In genomic region chr2:202771741-202772470, GRCh38 we compare ENCODE assay signal across 24 cellular contexts.
DNase-seq lines count a peak whose midpoint lies in the region; ATAC-seq and TF ChIP-seq lines count a peak whose summit lies in the region.
"Had no signal": no experiment of that assay in that cellular context is flagged by ENCODE, and none has a peak within 500 bp of the region (broad histone marks: within the 10 kb centered on the region; RNA-seq: fewer than 3 reads in every experiment).

No MANE protein-coding gene starts in this region.

- intact Hi-C loops in activated CD8-positive, alpha-beta T cell treated with anti-CD3 and anti-CD28 coated beads for 36 hours (cut with micrococcal nuclease): no loop called here
- intact Hi-C loops in left colon (cut with DNase I, micrococcal nuclease): no loop called here

- H3K36me3 Mint-ChIP-seq in mesothelial cell of epicardium (peaks cover 25% of the 10 kb centered on the region), neural progenitor cell (peaks cover 27% of the 10 kb centered on the region)
- peaks cover 19% of the 10 kb centered on the region for H3K36me3 Mint-ChIP-seq in activated CD8-positive, alpha-beta T cell treated with anti-CD3 and anti-CD28 coated beads for 36 hours (ENCODE audit: low read depth)
- H3K36me3 Mint-ChIP-seq in activated CD8-positive, alpha-beta T cell treated with anti-CD3 and anti-CD28 coated beads, Interleukin-2, amount 10 ng/mL, durations not matched to agents 7 days and 5 days (ENCODE audit: low read depth): peaks cover 16% of the 10 kb centered on the region

- H3K9me3 ChIP-seq in SK-N-MC (ENCODE audit: low read depth, low read length) (no peaks in the 10 kb centered on the region), neural progenitor cell (ENCODE audit: low read depth) (no peaks in the 10 kb centered on the region)
- H3K9me3 ChIP-seq: A549, esophagus muscularis mucosa, lower lobe of right lung, MG63 had no signal

- no peaks in the 10 kb centered on the region for H3K9me3 Mint-ChIP-seq in mesothelial cell of epicardium
- H3K9me3 Mint-ChIP-seq in activated CD8-positive, alpha-beta T cell treated with anti-CD3 and anti-CD28 coated beads for 36 hours: no peaks in the 10 kb centered on the region
- H3K9me3 Mint-ChIP-seq in activated CD8-positive, alpha-beta T cell treated with anti-CD3 and anti-CD28 coated beads, Interleukin-2, amount 10 ng/mL, durations not matched to agents 7 days and 5 days (ENCODE audit: insufficient read depth): no peaks in the 10 kb centered on the region
- no peaks in the 10 kb centered on the region for H3K9me3 Mint-ChIP-seq in neural progenitor cell
- H3K9me3 Mint-ChIP-seq: activated CD4-positive, alpha-beta T cell treated with anti-CD3 and anti-CD28 coated beads, Interleukin-2, amount 10 ng/mL, durations not matched to agents 7 days and 5 days; brain; type B pancreatic cell had no signal

- H3K4me3 ChIP-seq in SK-N-MC: no peak overlapping the region
- no peak overlapping the region for H3K4me3 ChIP-seq in fibroblast of pulmonary artery (replicated peaks; ENCODE audit: low read depth, low read length)
- no peak overlapping the region for H3K4me3 ChIP-seq in neural progenitor cell
- H3K4me3 ChIP-seq: A549, esophagus muscularis mucosa, lower lobe of right lung, MG63 had no signal

- TF ChIP-seq CTCF in 22Rv1 (IDR thresholded peaks at IDR 0.05) (no peak), fibroblast of pulmonary artery (IDR thresholded peaks at IDR 0.05; ENCODE audit: low read length, missing control alignments) (no peak), mesothelial cell of epicardium (IDR thresholded peaks at IDR 0.05; ENCODE audit: unreplicated experiment) (no peak), neural progenitor cell (IDR thresholded peaks at IDR 0.05) (no peak)
- no peak for TF ChIP-seq CTCF in activated CD8-positive, alpha-beta T cell treated with anti-CD3 and anti-CD28 coated beads for 36 hours (IDR thresholded peaks at IDR 0.05)

- no peak overlapping the region for H3K4me2 ChIP-seq in neural progenitor cell
- H3K4me2 ChIP-seq: A549 had no signal

- H3K27me3 ChIP-seq in neural progenitor cell: no peaks in the 10 kb centered on the region
- H3K27me3 ChIP-seq: esophagus muscularis mucosa, MG63 had no signal

- H4K20me1 ChIP-seq in neural progenitor cell (ENCODE audit: low read depth): no peaks in the 10 kb centered on the region

- peaks cover 8% of the 10 kb centered on the region for H3K4me1 Mint-ChIP-seq in mesothelial cell of epicardium
- peaks cover 11% of the 10 kb centered on the region for H3K4me1 Mint-ChIP-seq in activated CD8-positive, alpha-beta T cell treated with anti-CD3 and anti-CD28 coated beads for 36 hours (ENCODE audit: low read depth)
- H3K4me1 Mint-ChIP-seq in activated CD8-positive, alpha-beta T cell treated with anti-CD3 and anti-CD28 coated beads, Interleukin-2, amount 10 ng/mL, durations not matched to agents 7 days and 5 days (ENCODE audit: low read depth): no peaks in the 10 kb centered on the region
- no peaks in the 10 kb centered on the region for H3K4me1 Mint-ChIP-seq in neural progenitor cell
- H3K4me1 Mint-ChIP-seq: brain had no signal

- H3K27ac Mint-ChIP-seq in mesothelial cell of epicardium: peak overlapping the region; percentile 72
- H3K27ac Mint-ChIP-seq in activated CD8-positive, alpha-beta T cell treated with anti-CD3 and anti-CD28 coated beads for 36 hours: no peak overlapping the region
- H3K27ac Mint-ChIP-seq in activated CD8-positive, alpha-beta T cell treated with anti-CD3 and anti-CD28 coated beads, Interleukin-2, amount 10 ng/mL, durations not matched to agents 7 days and 5 days: no peak overlapping the region
- H3K27ac Mint-ChIP-seq in neural progenitor cell: no peak overlapping the region
- H3K27ac Mint-ChIP-seq: activated CD4-positive, alpha-beta T cell treated with anti-CD3 and anti-CD28 coated beads, Interleukin-2, amount 10 ng/mL, durations not matched to agents 7 days and 5 days; activated naive CD8-positive, alpha-beta T cell; brain; type B pancreatic cell had no signal

- ATAC-seq in activated CD8-positive, alpha-beta T cell treated with anti-CD3 and anti-CD28 coated beads for 36 hours: no peak
- ATAC-seq in activated CD8-positive, alpha-beta T cell treated with anti-CD3 and anti-CD28 coated beads, Interleukin-2, amount 10 ng/mL, durations not matched to agents 7 days and 5 days: no peak
- no peak for ATAC-seq in left colon
- ATAC-seq: A549, lower lobe of right lung had no signal

- CTCF ChIA-PET in activated CD8-positive, alpha-beta T cell treated with anti-CD3 and anti-CD28 coated beads for 36 hours (lab: Charles Lee): interaction anchor here (0.6 kb wide), 1 partner anchor 11 kb away, joined by 3 read pairs; no protein-coding TSS in a partner anchor
- CTCF ChIA-PET in activated CD8-positive, alpha-beta T cell treated with anti-CD3 and anti-CD28 coated beads, Interleukin-2, amount 10 ng/mL, durations not matched to agents 7 days and 5 days (lab: Charles Lee): no interaction called here

- H3K27ac ChIP-seq in 22Rv1 (peak overlapping the region; percentile 95), SK-N-MC (peak overlapping the region; percentile 71), neural progenitor cell (no peak overlapping the region)
- H3K27ac ChIP-seq: A549, esophagus muscularis mucosa, lower lobe of right lung had no signal

- no peaks in the 10 kb centered on the region for H3K79me2 ChIP-seq in neural progenitor cell (ENCODE audit: low read depth)

- DNase-seq in SK-N-MC (ENCODE audit: low read depth, low spot score): no peak
- peak; percentile 62 for DNase-seq in fibroblast of pulmonary artery (ENCODE audit: low read depth)
- DNase-seq in mesothelial cell of epicardium (ENCODE audit: low spot score in 2 of 2, unreplicated experiment in 2 of 2): no peak
- no peak for DNase-seq in activated CD8-positive, alpha-beta T cell treated with anti-CD3 and anti-CD28 coated beads for 36 hours
- DNase-seq in activated CD8-positive, alpha-beta T cell treated with anti-CD3 and anti-CD28 coated beads, Interleukin-2, amount 10 ng/mL, durations not matched to agents 7 days and 5 days: no peak
- no peak for DNase-seq in left colon
- DNase-seq in neural progenitor cell (ENCODE audit: low spot score): no peak
- DNase-seq: activated CD4-positive, alpha-beta T cell treated with anti-CD3 and anti-CD28 coated beads, Interleukin-2, amount 10 ng/mL, durations not matched to agents 7 days and 5 days; HCEC 1CT; head of caudate nucleus; lower lobe of right lung; MG63; NCI-H146; NCI-H510A treated with DMSO at 0.1 percent for 48 hours; NK-92 treated with Interleukin-12 subunit alpha and Interleukin-12 subunit beta, amount 100 ng/mL, for 24 hours; nucleus accumbens; stimulated activated CD8-positive, alpha-beta memory T cell treated with anti-CD3 and anti-CD28 coated beads, Interleukin-4, amount 100 ng/mL, for 48 hours; T-helper 2 cell had no signal

- H3K4me3 Mint-ChIP-seq in mesothelial cell of epicardium (no peak overlapping the region), neural progenitor cell (no peak overlapping the region)
- H3K4me3 Mint-ChIP-seq in activated CD8-positive, alpha-beta T cell treated with anti-CD3 and anti-CD28 coated beads for 36 hours: no peak overlapping the region
- no peak overlapping the region for H3K4me3 Mint-ChIP-seq in activated CD8-positive, alpha-beta T cell treated with anti-CD3 and anti-CD28 coated beads, Interleukin-2, amount 10 ng/mL, durations not matched to agents 7 days and 5 days
- H3K4me3 Mint-ChIP-seq: activated CD4-positive, alpha-beta T cell treated with anti-CD3 and anti-CD28 coated beads, Interleukin-2, amount 10 ng/mL, durations not matched to agents 7 days and 5 days; activated naive CD8-positive, alpha-beta T cell; brain; type B pancreatic cell had no signal

- H3K9ac ChIP-seq in SK-N-MC (ENCODE audit: insufficient read length) (no peak overlapping the region), neural progenitor cell (no peak overlapping the region)

- H3F3A ChIP-seq in neural progenitor cell (ENCODE audit: low read depth): no peaks in the 10 kb centered on the region

- H3K36me3 ChIP-seq in SK-N-MC (ENCODE audit: insufficient read depth, low read length) (peaks cover 7% of the 10 kb centered on the region; the same call in 1 of the 2 replicates), neural progenitor cell (peaks cover 6% of the 10 kb centered on the region)
- H3K36me3 ChIP-seq: MG63 had no signal

- no peaks in the 10 kb centered on the region for H3K4me1 ChIP-seq in neural progenitor cell
- H3K4me1 ChIP-seq: A549, esophagus muscularis mucosa, lower lobe of right lung had no signal

- no peak overlapping the region for H2AFZ ChIP-seq in neural progenitor cell (replicated peaks)

- POLR2A ChIA-PET in activated CD8-positive, alpha-beta T cell treated with anti-CD3 and anti-CD28 coated beads for 36 hours (lab: Charles Lee): no interaction called here
- POLR2A ChIA-PET in activated CD8-positive, alpha-beta T cell treated with anti-CD3 and anti-CD28 coated beads, Interleukin-2, amount 10 ng/mL, durations not matched to agents 7 days and 5 days (lab: Charles Lee): no interaction called here

- H3K27me3 Mint-ChIP-seq in mesothelial cell of epicardium (ENCODE audit: low read depth) (no peaks in the 10 kb centered on the region), neural progenitor cell (ENCODE audit: insufficient read depth, low read depth) (no peaks in the 10 kb centered on the region)
- H3K27me3 Mint-ChIP-seq in activated CD8-positive, alpha-beta T cell treated with anti-CD3 and anti-CD28 coated beads for 36 hours: no peaks in the 10 kb centered on the region
- no peaks in the 10 kb centered on the region for H3K27me3 Mint-ChIP-seq in activated CD8-positive, alpha-beta T cell treated with anti-CD3 and anti-CD28 coated beads, Interleukin-2, amount 10 ng/mL, durations not matched to agents 7 days and 5 days (ENCODE audit: low read depth)
- H3K27me3 Mint-ChIP-seq: activated CD4-positive, alpha-beta T cell treated with anti-CD3 and anti-CD28 coated beads, Interleukin-2, amount 10 ng/mL, durations not matched to agents 7 days and 5 days; activated naive CD8-positive, alpha-beta T cell; brain; type B pancreatic cell had no signal
